ENCODE assay signal across 35 cellular contexts in genomic region chrX:21986596-21986995, GRCh38. TPM values are rescaled to one million over a fixed set of nuclear protein-coding genes. Genes with fewer than 3 reads are reported as not detected.
DNase-seq lines count a peak whose midpoint lies in the region; ATAC-seq, FAIRE-seq and TF ChIP-seq lines count a peak whose summit lies in the region.
"Had no signal": no experiment of that assay in that cellular context is flagged by ENCODE, and none has a peak within 500 bp of the region (broad histone marks: within the 10 kb centered on the region; RNA-seq: fewer than 3 reads in every experiment).

No MANE protein-coding gene starts in this region.

- H3K27me3 Mint-ChIP-seq in activated CD4-positive, alpha-beta T cell treated with anti-CD3 and anti-CD28 coated beads, Interleukin-2, amount 10 ng/mL, durations not matched to agents 24 days and 14 days = no peaks in the 10 kb centered on the region
- H3K27me3 Mint-ChIP-seq: CD4-positive, alpha-beta T cell; natural killer cell treated with Interleukin-12 subunit alpha and Interleukin-12 subunit beta and Interleukin-15 and Interleukin-18, amount 100 ng/mL, for 72 hours had no signal

- H2AFZ ChIP-seq in GM12878 (ENCODE audit: control insufficient read depth, low read depth, low read length) = no peak overlapping the region

- RAD21 ChIA-PET in GM12878 (lab: Charles Lee; ENCODE audit: unreplicated experiment) = interaction anchor here (0.6 to 8.8 kb wide), 17 partner anchors 50 to 762 kb away, joined by 3 to 82 read pairs (median 5); no protein-coding TSS in a partner anchor

- 54% methylated on average over 1 of the region's 1 CpG for WGBS in GM12878 (ENCODE audit: insufficient coverage, insufficient replicate concordance, low lambda C conversion rate, missing lambda C conversion rate)

- H3K79me2 ChIP-seq in GM12878 (ENCODE audit: control insufficient read depth, insufficient read depth, low read length) = no peaks in the 10 kb centered on the region

- no peaks in the 10 kb centered on the region for H4K20me1 ChIP-seq in GM12878 (ENCODE audit: control insufficient read depth, insufficient read depth)

- ATAC-seq in GM12878 (peak; percentile 4; the same call in 1 of the 3 replicates), GM18502 (IDR thresholded peaks at IDR 0.05; ENCODE audit: poor library complexity, unreplicated experiment) (no peak)
- ATAC-seq: activated CD8-positive, alpha-beta T cell treated with anti-CD3 and anti-CD28 coated beads, Interleukin-2, amount 10 ng/mL, durations not matched to agents 7 days and 5 days; mucosa of descending colon; natural killer cell treated with Interleukin-12 subunit alpha and Interleukin-12 subunit beta and Interleukin-15 and Interleukin-18, amount 100 ng/mL, for 72 hours had no signal

- H3K36me3 Mint-ChIP-seq in activated CD4-positive, alpha-beta T cell treated with anti-CD3 and anti-CD28 coated beads, Interleukin-2, amount 10 ng/mL, durations not matched to agents 24 days and 14 days (ENCODE audit: low read depth) = peaks cover 36% of the 10 kb centered on the region
- H3K36me3 Mint-ChIP-seq: natural killer cell treated with Interleukin-12 subunit alpha and Interleukin-12 subunit beta and Interleukin-15 and Interleukin-18, amount 100 ng/mL, for 72 hours had no signal

- H3K9me3 ChIP-seq in GM12878 (replicated peaks; ENCODE audit: control insufficient read depth, insufficient read depth, low read length) = no peaks in the 10 kb centered on the region
- H3K9me3 ChIP-seq: colonic mucosa, mucosa of descending colon, tibial nerve had no signal

- peaks cover 0 to 3% of the 10 kb centered on the region in 2 experiments; a peak in 3 of 4 replicates for H3K36me3 ChIP-seq in GM12878 (ENCODE audit: control insufficient read depth in 2 of 2, insufficient read depth in 2 of 2, low read length in 1 of 2)
- H3K36me3 ChIP-seq: colonic mucosa had no signal

- TF ChIP-seq EP300 in GM12878 (IDR thresholded peaks at IDR 0.05; ENCODE audit: borderline replicate concordance in 1 of 2, control insufficient read depth in 1 of 2, low read depth in 2 of 2, low read length in 2 of 2) = no peak

- SMC1A ChIA-PET in GM12878 (lab: Charles Lee; ENCODE audit: uncharacterized antibody, unreplicated experiment) = interaction anchor here (1.5 to 12.2 kb wide), 14 partner anchors 25 to 1915 kb away, joined by 3 to 168 read pairs (median 36); no protein-coding TSS in a partner anchor

- no peak for DNase-seq in activated CD4-positive, alpha-beta T cell treated with anti-CD3 and anti-CD28 coated beads, Interleukin-2, amount 10 ng/mL, durations not matched to agents 24 days and 14 days
- DNase-seq in activated CD4-positive, alpha-beta T cell treated with anti-CD3 and anti-CD28 coated beads for 4 hours = no peak
- DNase-seq in GM12878 (ENCODE audit: low read depth, low spot score) (no peak), fibroblast of peridontal ligament (ENCODE audit: extremely low read depth) (peak; percentile 45), DMS153 (lab: John Stamatoyannopoulos, UW) (no peak), D341Med (ENCODE audit: low spot score) (no peak), NCI-H1694 (lab: John Stamatoyannopoulos, UW) (no peak)
- DNase-seq: 8988T; activated CD4-positive, alpha-beta T cell treated with anti-CD3 and anti-CD28 coated beads for 1 hour; activated CD8-positive, alpha-beta T cell treated with anti-CD3 and anti-CD28 coated beads, Interleukin-2, amount 10 ng/mL, durations not matched to agents 7 days and 5 days; activated naive CD4-positive, alpha-beta T cell treated with anti-CD3 and anti-CD28 coated beads for 36 hours; amygdala; CD4-positive, alpha-beta T cell; colonic mucosa; effector CD8-positive, alpha-beta T cell; erythroblast; H7; Kasumi-1; mucosa of descending colon; MV-4-11; NCI-H1436 treated with DMSO at 0.1 percent for 48 hours; NCI-H226; NCI-H748 treated with DMSO at 0.1 percent for 48 hours; SIG-M5; stimulated activated CD4-positive, alpha-beta T cell treated with anti-CD3 and anti-CD28 coated beads, Interleukin-15, amount 100 ng/mL, for 24 hours; stimulated activated CD4-positive, alpha-beta T cell treated with anti-CD3 and anti-CD28 coated beads, Interleukin-4, amount 100 ng/mL, for 4 hours had no signal

- no peaks in the 10 kb centered on the region for H3K9me3 Mint-ChIP-seq in activated CD4-positive, alpha-beta T cell treated with anti-CD3 and anti-CD28 coated beads, Interleukin-2, amount 10 ng/mL, durations not matched to agents 24 days and 14 days
- H3K9me3 Mint-ChIP-seq: activated naive CD4-positive, alpha-beta T cell treated with anti-CD3 and anti-CD28 coated beads for 36 hours; CD4-positive, alpha-beta T cell; natural killer cell treated with Interleukin-12 subunit alpha and Interleukin-12 subunit beta and Interleukin-15 and Interleukin-18, amount 100 ng/mL, for 72 hours; T-helper 2 cell treated with Interferon-gamma antibody and Interleukin-4, amounts not matched to agents 5 μg/mL and 100 μg/mL, for 36 hours had no signal

- no TSS peak for BruUV-seq in GM12878 (replicated peaks; lab: Mats Ljungman, UMichigan)

- peak overlapping the region; percentile 29 for H3K27ac Mint-ChIP-seq in activated CD4-positive, alpha-beta T cell treated with anti-CD3 and anti-CD28 coated beads, Interleukin-2, amount 10 ng/mL, durations not matched to agents 24 days and 14 days
- H3K27ac Mint-ChIP-seq: activated CD8-positive, alpha-beta T cell treated with anti-CD3 and anti-CD28 coated beads, Interleukin-2, amount 10 ng/mL, durations not matched to agents 7 days and 5 days; activated naive CD4-positive, alpha-beta T cell treated with anti-CD3 and anti-CD28 coated beads for 36 hours; CD4-positive, alpha-beta T cell; T-helper 2 cell treated with Interferon-gamma antibody and Interleukin-4, amounts not matched to agents 5 μg/mL and 100 μg/mL, for 36 hours had no signal

- POLR2A ChIA-PET in GM12878 (lab: Charles Lee) = interaction anchor here (0.6 to 2.1 kb wide), 6 partner anchors 32 to 356 kb away, joined by 3 to 7 read pairs (median 4); partner anchors contain the start of gene PHEX

- CTCF ChIA-PET in GM12878 (lab: Yijun Ruan, JAX) = interaction anchor here (1.0 to 7.1 kb wide), 13 partner anchors 63 to 1567 kb away, joined by 3 to 90 read pairs (median 6); no protein-coding TSS in a partner anchor

- in situ Hi-C loops in GM12878 (cut with MboI) = loop anchor here (5.0 to 10.0 kb wide), 3 partner anchors 211 to 1918 kb away; partner anchors contain the start of genes APOO and CXorf58

- H3K4me3 Mint-ChIP-seq in activated CD4-positive, alpha-beta T cell treated with anti-CD3 and anti-CD28 coated beads, Interleukin-2, amount 10 ng/mL, durations not matched to agents 24 days and 14 days = no peak overlapping the region
- H3K4me3 Mint-ChIP-seq: activated CD8-positive, alpha-beta T cell treated with anti-CD3 and anti-CD28 coated beads, Interleukin-2, amount 10 ng/mL, durations not matched to agents 7 days and 5 days; activated naive CD4-positive, alpha-beta T cell treated with anti-CD3 and anti-CD28 coated beads for 36 hours; CD4-positive, alpha-beta T cell; natural killer cell treated with Interleukin-12 subunit alpha and Interleukin-12 subunit beta and Interleukin-15 and Interleukin-18, amount 100 ng/mL, for 72 hours; T-helper 2 cell treated with Interferon-gamma antibody and Interleukin-4, amounts not matched to agents 5 μg/mL and 100 μg/mL, for 36 hours had no signal

- no peak overlapping the region for H3K4me3 ChIP-seq in GM12878
- H3K4me3 ChIP-seq: colonic mucosa, lung, mucosa of descending colon, tibial nerve had no signal

- H3K27ac ChIP-seq in GM12878 (ENCODE audit: control insufficient read depth, insufficient read depth) = no peak overlapping the region
- H3K27ac ChIP-seq: colonic mucosa, tibial nerve had no signal

- intact Hi-C loops in activated CD4-positive, alpha-beta T cell treated with anti-CD3 and anti-CD28 coated beads, Interleukin-2, amount 10 ng/mL, durations not matched to agents 24 days and 14 days (cut with micrococcal nuclease) = loop anchor here (5.0 kb wide), 1 partner anchor 1331 kb away; no protein-coding TSS in a partner anchor
- intact Hi-C loops in GM12878 (cut with micrococcal nuclease; ENCODE audit: unreplicated experiment) = loop anchor here (5.0 to 10.0 kb wide), 3 partner anchors 96 to 1648 kb away; no protein-coding TSS in a partner anchor

- no peaks in the 10 kb centered on the region for H3K27me3 ChIP-seq in GM12878 (replicated peaks in 1 of 2; ENCODE audit: control insufficient read depth in 2 of 2, insufficient read depth in 2 of 2, low read length in 1 of 2)
- H3K27me3 ChIP-seq: colonic mucosa, tibial nerve had no signal

- no peak for TF ChIP-seq CTCF in GM12878 (IDR thresholded peaks at IDR 0.05 in 2 of 3, conservative IDR thresholded peaks at IDR 0.05 in 1 of 3; ENCODE audit: control insufficient read depth in 2 of 3, extremely low read depth in 1 of 3, insufficient read depth in 1 of 3, low read depth in 3 of 3, low read length in 3 of 3)

- peaks cover 11% of the 10 kb centered on the region; the same call in 1 of the 2 replicates for H3K4me1 ChIP-seq in GM12878 (ENCODE audit: control insufficient read depth, insufficient read depth, low read length)
- H3K4me1 ChIP-seq: colonic mucosa had no signal

- TF ChIP-seq RAD21 in GM12878 (IDR thresholded peaks at IDR 0.05; ENCODE audit: insufficient read depth, low read depth, low read length) = no peak

- FAIRE-seq in GM12878 (lab: Jason Lieb, UNC) = no peak
- FAIRE-seq: bronchial epithelial cell, D721Med, frontal cortex, RCC 7860 had no signal

- no peak for TF ChIP-seq POLR2A in GM12878 (IDR thresholded peaks at IDR 0.05; ENCODE audit: low read depth, low read length)

- no peak overlapping the region for H3K4me2 ChIP-seq in GM12878 (ENCODE audit: control insufficient read depth, insufficient read depth)

- H3K9ac ChIP-seq in GM12878 (ENCODE audit: control insufficient read depth, insufficient read depth, low read length) = no peak overlapping the region

- peaks cover 19% of the 10 kb centered on the region for H3K4me1 Mint-ChIP-seq in activated CD4-positive, alpha-beta T cell treated with anti-CD3 and anti-CD28 coated beads, Interleukin-2, amount 10 ng/mL, durations not matched to agents 24 days and 14 days

RNA-seq across cellular contexts. Expression of gene PHEX, which starts 45.5 kb away (rescaled TPM):
- 13.2 and 13.4 TPM in 2 replicates for total RNA-seq in activated CD4-positive, alpha-beta T cell treated with anti-CD3 and anti-CD28 coated beads, Interleukin-2, amount 10 ng/mL, durations not matched to agents 24 days and 14 days
- total RNA-seq in GM12878 (2013; cell fraction: nucleolus; rRNA removed) = 20.4 and 28.3 TPM in 2 replicates
- total RNA-seq in GM12878 (2014; rRNA removed) = 1.0 and 1.1 TPM in 2 replicates
- 0.85 and 0.88 TPM in 2 replicates for total RNA-seq in GM12878 (2014; rRNA removed; fragmentation: Illumina TruSeq; extraction: Trizol)
- 0.56 TPM in 2 replicates for total RNA-seq in GM12878 (2021)
- 0.04 TPM for polyA plus RNA-seq in GM12878 (2011; ENCODE audit: low read depth)
- polyA plus RNA-seq in GM12878 (2011; rRNA removed) = 97.2 and 103 TPM in 2 replicates
- polyA plus RNA-seq in GM12878 (2011; cell fraction: cytosol; rRNA removed) = 66.0 and 82.4 TPM in 2 replicates
- 94.9 and 105 TPM in 2 replicates for polyA plus RNA-seq in GM12878 (2011; cell fraction: nucleus; rRNA removed)
- 0.03 and 0.06 TPM in 2 replicates for polyA plus RNA-seq in GM12878 (2012)
- 0.46 and 0.73 TPM in 2 replicates for polyA plus RNA-seq in GM12878 (2014; fragmentation: Illumina TruSeq; extraction: Trizol)
- polyA plus RNA-seq in GM12878 (2014; fragmentation: Nextera tagmentation; extraction: Ambion mirVana) = under 1 TPM; 0.33 to 0.53 TPM
- polyA plus RNA-seq in GM12878 (2014; rRNA removed) = 0.24 and 0.63 TPM in 2 replicates
- under 1 TPM; 0.12 to 0.14 TPM for polyA plus RNA-seq in GM12878 (2016; fragmentation: Nextera tagmentation; extraction: Ambion mirVana)
- 292 and 342 TPM in 2 replicates for polyA minus RNA-seq in GM12878 (2011; rRNA and poly(A)+ RNA removed)
- 41.1 and 57.5 TPM in 2 replicates for polyA minus RNA-seq in GM12878 (2011; cell fraction: cytosol; rRNA and poly(A)+ RNA removed)
- 259 and 287 TPM in 2 replicates for polyA minus RNA-seq in GM12878 (2011; cell fraction: nucleus; rRNA and poly(A)+ RNA removed)

RNA-seq across cellular contexts. Expression of gene SMS, which starts 46.1 kb away (rescaled TPM):
- total RNA-seq in activated CD4-positive, alpha-beta T cell treated with anti-CD3 and anti-CD28 coated beads, Interleukin-2, amount 10 ng/mL, durations not matched to agents 24 days and 14 days = 161 and 162 TPM in 2 replicates
- total RNA-seq in GM12878 (2013; cell fraction: nucleolus; rRNA removed) = 14.5 and 16.3 TPM in 2 replicates
- 115 and 118 TPM in 2 replicates for total RNA-seq in GM12878 (2014; rRNA removed)
- total RNA-seq in GM12878 (2014; rRNA removed; fragmentation: Illumina TruSeq; extraction: Trizol) = 138 and 140 TPM in 2 replicates
- total RNA-seq in GM12878 (2021) = 113 and 114 TPM in 2 replicates
- polyA plus RNA-seq in GM12878 (2011; ENCODE audit: low read depth) = 40.8 TPM
- polyA plus RNA-seq in GM12878 (2011; rRNA removed) = 75.4 and 123 TPM in 2 replicates
- 46.2 and 47.4 TPM in 2 replicates for polyA plus RNA-seq in GM12878 (2011; cell fraction: cytosol; rRNA removed)
- 28.2 and 32.5 TPM in 2 replicates for polyA plus RNA-seq in GM12878 (2011; cell fraction: nucleus; rRNA removed)
- polyA plus RNA-seq in GM12878 (2012) = 69.5 and 75.1 TPM in 2 replicates
- 138 and 169 TPM in 2 replicates for polyA plus RNA-seq in GM12878 (2014; fragmentation: Illumina TruSeq; extraction: Trizol)
- 10 to 100 TPM; 55.8 to 87.2 TPM for polyA plus RNA-seq in GM12878 (2014; fragmentation: Nextera tagmentation; extraction: Ambion mirVana)
- polyA plus RNA-seq in GM12878 (2014; rRNA removed) = 82.8 and 91.8 TPM in 2 replicates
- 100 to 1,000 TPM; 155 to 156 TPM for polyA plus RNA-seq in GM12878 (2016; fragmentation: Nextera tagmentation; extraction: Ambion mirVana)
- polyA minus RNA-seq in GM12878 (2011; rRNA and poly(A)+ RNA removed) = 29.4 and 29.6 TPM in 2 replicates
- polyA minus RNA-seq in GM12878 (2011; cell fraction: cytosol; rRNA and poly(A)+ RNA removed) = 35.0 and 44.4 TPM in 2 replicates
- polyA minus RNA-seq in GM12878 (2011; cell fraction: nucleus; rRNA and poly(A)+ RNA removed) = 8.1 and 12.8 TPM in 2 replicates
